21 cellular contexts compared by ENCODE assay signal in genomic region chr2:236935656-236936445, GRCh38.
"Had no signal": no experiment of that assay in that cellular context is flagged by ENCODE, and none has a peak within 500 bp of the region (broad histone marks: within the 10 kb centered on the region; RNA-seq: fewer than 3 reads in every experiment).

No MANE protein-coding gene starts in this region.

- H3K4me3 ChIP-seq: gastrocnemius medialis, heart right ventricle, mucosa of descending colon, prostate gland, spleen, uterus had no signal

- DNase-seq: central memory CD4-positive, alpha-beta T cell; effector memory CD4-positive, alpha-beta T cell; gastrocnemius medialis; heart right ventricle; hypothalamus; kidney; left colon; left ventricle myocardium superior; mammary epithelial cell; mucosa of descending colon; spleen; stimulated activated CD4-positive, alpha-beta T cell treated with anti-CD3 and anti-CD28 coated beads, Interleukin-15, amount 100 ng/mL, for 24 hours; stimulated activated CD4-positive, alpha-beta T cell treated with anti-CD3 and anti-CD28 coated beads, Interleukin-1b, Interleukin-23, amount 100 ng/mL, for 48 hours; stimulated activated CD4-positive, alpha-beta T cell treated with anti-CD3 and anti-CD28 coated beads, Interleukin-4, amount 100 ng/mL, for 4 hours; stimulated activated naive CD4-positive, alpha-beta T cell; uterus had no signal

- H3K9me3 ChIP-seq: gastrocnemius medialis, heart right ventricle, mucosa of descending colon, prostate gland, spleen, uterus had no signal

- H3K4me1 ChIP-seq: gastrocnemius medialis, heart right ventricle, parathyroid adenoma, prostate gland, uterus had no signal

- H3K36me3 ChIP-seq: gastrocnemius medialis, heart right ventricle, prostate gland, spleen, uterus had no signal

- H3K27ac ChIP-seq: gastrocnemius medialis, heart right ventricle, parathyroid adenoma, prostate gland, spleen, uterus had no signal

- FAIRE-seq: endometrium, kidney had no signal

- H3K27me3 ChIP-seq: gastrocnemius medialis, uterus had no signal

- ATAC-seq: esophagus mucosa, gastrocnemius medialis, heart right ventricle, left colon, left ventricle myocardium superior, mucosa of descending colon, sciatic nerve had no signal
